8 cellular contexts compared by ENCODE assay signal in the genomic region with DNA sequence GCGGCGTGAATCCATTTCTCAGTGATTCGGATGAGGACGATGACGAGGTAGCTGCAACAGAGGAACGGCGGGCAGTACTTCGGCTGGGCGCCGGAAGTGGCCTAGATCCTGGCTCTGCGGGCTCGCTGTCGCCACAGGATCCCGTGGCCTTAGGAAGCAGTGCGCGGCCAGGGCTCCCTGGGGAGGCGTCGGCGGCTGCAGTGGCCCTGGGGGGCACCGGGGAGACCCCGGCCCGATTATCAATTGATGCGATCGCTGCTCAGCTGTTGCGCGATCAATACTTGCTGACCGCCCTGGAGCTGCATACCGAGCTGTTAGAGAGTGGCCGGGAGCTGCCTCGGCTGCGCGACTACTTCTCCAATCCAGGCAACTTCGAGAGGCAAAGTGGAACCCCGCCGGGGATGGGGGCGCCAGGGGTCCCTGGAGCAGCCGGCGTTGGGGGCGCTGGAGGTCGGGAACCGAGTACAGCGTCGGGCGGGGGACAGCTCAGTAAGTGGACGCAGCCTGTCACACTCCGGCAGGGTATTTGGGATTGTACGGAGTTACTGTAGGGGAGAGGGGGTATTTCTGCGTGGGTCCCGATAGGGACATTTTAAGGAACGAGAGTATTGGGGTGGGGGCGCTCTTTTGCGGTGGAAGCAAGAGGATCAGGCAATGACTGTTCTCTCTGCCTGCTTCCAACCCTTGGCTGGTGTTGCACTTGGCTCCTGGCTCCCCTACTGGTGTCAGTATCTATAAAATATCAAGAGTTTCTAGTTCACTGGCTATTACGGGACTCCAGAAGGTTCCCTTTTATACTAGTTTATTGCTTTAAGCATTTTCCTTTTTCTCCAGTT. TPM values are rescaled to one million over a fixed set of nuclear protein-coding genes. Genes with fewer than 3 reads are reported as not detected.
DNase-seq lines count a peak whose midpoint lies in the region; ATAC-seq, FAIRE-seq and TF ChIP-seq lines count a peak whose summit lies in the region.

No MANE protein-coding gene starts in this region.

- peak overlapping the region; percentile 91 for H2AFZ ChIP-seq in GM12878 (ENCODE audit: control insufficient read depth, low read depth, low read length)

- TF ChIP-seq EP300 in A549 (IDR thresholded peaks at IDR 0.05) (no peak), GM12878 (IDR thresholded peaks at IDR 0.05; ENCODE audit: borderline replicate concordance in 1 of 2, control insufficient read depth in 1 of 2, low read depth in 2 of 2, low read length in 2 of 2) (no peak)

- POLR2A ChIA-PET in A549 (lab: Yijun Ruan, JAX) (interaction anchor here (1.0 to 1.3 kb wide), 4 partner anchors 40 to 339 kb away, joined by 3 to 4 read pairs (median 3); partner anchors contain the start of gene ZCCHC2), GM12878 (lab: Charles Lee) (interaction anchor here (0.6 to 2.1 kb wide), 5 partner anchors 10 to 62 kb away, joined by 3 to 18 read pairs (median 5); no protein-coding TSS in a partner anchor)

- H3K4me2 ChIP-seq in A549 (peak overlapping the region; percentile 95), GM12878 (ENCODE audit: control insufficient read depth, insufficient read depth) (peak overlapping the region; percentile 88)

- peaks cover 28% of the 10 kb centered on the region for H3K4me1 ChIP-seq in A549
- peaks cover 11% of the 10 kb centered on the region for H3K4me1 ChIP-seq in SJSA1 (replicated peaks)
- H3K4me1 ChIP-seq in GM12878 (ENCODE audit: control insufficient read depth, insufficient read depth, low read length), result peaks cover 3% of the 10 kb centered on the region
- peaks cover 26 to 36% of the 10 kb centered on the region in 2 donors for H3K4me1 ChIP-seq in gastrocnemius medialis

- SMC1A ChIA-PET in GM12878 (lab: Charles Lee; ENCODE audit: uncharacterized antibody, unreplicated experiment), result interaction anchor here (1.0 to 3.0 kb wide), 10 partner anchors 7 to 233 kb away, joined by 3 to 35 read pairs (median 5); no protein-coding TSS in a partner anchor

- H3K27me3 ChIP-seq in HL-60 (ENCODE audit: insufficient read depth, poor library complexity, severe bottlenecking), result no peaks in the 10 kb centered on the region
- no peaks in the 10 kb centered on the region for H3K27me3 ChIP-seq in SJSA1 (replicated peaks)
- no peaks in the 10 kb centered on the region for H3K27me3 ChIP-seq in GM12878 (replicated peaks in 1 of 2; ENCODE audit: control insufficient read depth in 2 of 2, insufficient read depth in 2 of 2, low read length in 1 of 2)
- H3K27me3 ChIP-seq in gastrocnemius medialis, result no peaks in the 10 kb centered on the region

- peak in 1 of 2 experiments; percentile 4 for DNase-seq in A549 (ENCODE audit: low read depth in 1 of 2, low spot score in 1 of 2)
- peak in 1 of 2 experiments; percentile 61 for DNase-seq in HL-60 (ENCODE audit: low read depth in 1 of 2, low spot score in 1 of 2)
- DNase-seq in SJSA1 (ENCODE audit: low read depth in 1 of 2, low spot score in 2 of 2), result peak in 1 of 2 experiments; percentile 19
- no peak for DNase-seq in GM12878 (ENCODE audit: low read depth, low spot score)
- DNase-seq in gastrocnemius medialis, result peak in 1 of 2 donors; percentile 4

- H3K9me3 ChIP-seq in A549 (no peaks in the 10 kb centered on the region), SJSA1 (replicated peaks) (no peaks in the 10 kb centered on the region), GM12878 (replicated peaks; ENCODE audit: control insufficient read depth, insufficient read depth, low read length) (peaks cover 6% of the 10 kb centered on the region; the same call in 2 of the 3 replicates), gastrocnemius medialis (no peaks in the 10 kb centered on the region)

- peaks cover 10% of the 10 kb centered on the region for H3K36me3 ChIP-seq in SJSA1
- H3K36me3 ChIP-seq in GM12878 (ENCODE audit: control insufficient read depth in 2 of 2, insufficient read depth in 2 of 2, low read length in 1 of 2), result no peaks in the 10 kb centered on the region
- H3K36me3 ChIP-seq in gastrocnemius medialis, result no peaks in the 10 kb centered on the region

- no TSS peak for BruUV-seq in GM12878 (replicated peaks; lab: Mats Ljungman, UMichigan)

- peaks cover 73% of the 10 kb centered on the region for H3K79me2 ChIP-seq in GM12878 (ENCODE audit: control insufficient read depth, insufficient read depth, low read length)

- H4K20me1 ChIP-seq in GM12878 (ENCODE audit: control insufficient read depth, insufficient read depth), result no peaks in the 10 kb centered on the region

- peak overlapping the region; percentile 90 for H3K9ac ChIP-seq in GM12878 (ENCODE audit: control insufficient read depth, insufficient read depth, low read length)

- TF ChIP-seq RAD21 in A549 (conservative IDR thresholded peaks at IDR 0.05 in 1 of 2, IDR thresholded peaks at IDR 0.05 in 1 of 2) (no peak), GM12878 (IDR thresholded peaks at IDR 0.05; ENCODE audit: insufficient read depth, low read depth, low read length) (no peak)

- in situ Hi-C loops in GM12878 (cut with MboI), result loop anchor here (5.0 kb wide), 1 partner anchor 60 kb away; no protein-coding TSS in a partner anchor
- in situ Hi-C loops in gastrocnemius medialis (cut with MboI; ENCODE audit: low sequenced_read_pairs in 4 of 4), result loop anchor here in 3 of 4 donors (10.0 to 25.0 kb wide), 5 partner anchors 67 to 800 kb away; partner anchors contain the start of gene PHLPP1 (in 1 of the 3)

- FAIRE-seq in A549 (lab: Jason Lieb, UNC), result no peak
- FAIRE-seq in GM12878 (lab: Jason Lieb, UNC), result no peak

- RAD21 ChIA-PET in GM12878 (lab: Charles Lee; ENCODE audit: unreplicated experiment), result interaction anchor here (0.9 to 8.9 kb wide), 4 partner anchors 14 to 235 kb away, joined by 3 to 98 read pairs (median 4); no protein-coding TSS in a partner anchor

- no peak for TF ChIP-seq CTCF in A549 (IDR thresholded peaks at IDR 0.05)
- TF ChIP-seq CTCF in GM12872 (IDR thresholded peaks at IDR 0.05; ENCODE audit: insufficient read depth, low read depth, low read length), result peak; percentile 34; the same call in 2 of the 3 replicates
- TF ChIP-seq CTCF in HL-60 (IDR thresholded peaks at IDR 0.05; ENCODE audit: insufficient read depth, low read length), result no peak
- TF ChIP-seq CTCF in GM12878 (IDR thresholded peaks at IDR 0.05 in 2 of 3, conservative IDR thresholded peaks at IDR 0.05 in 1 of 3; ENCODE audit: control insufficient read depth in 2 of 3, extremely low read depth in 1 of 3, insufficient read depth in 1 of 3, low read depth in 3 of 3, low read length in 3 of 3), result peak in 1 of 3 experiments; percentile 19; a peak in 2 of 6 replicates
- no peak for TF ChIP-seq CTCF in gastrocnemius medialis (IDR thresholded peaks at IDR 0.05 in 4 of 5, conservative IDR thresholded peaks at IDR 0.05 in 1 of 5)

- ATAC-seq in A549 (peak; percentile 47 to 53; a peak in 5 of 6 replicates), GM12878 (peak; percentile 52), gastrocnemius medialis (peak in 1 of 2 donors; percentile 25), HG02885 (IDR thresholded peaks at IDR 0.05; ENCODE audit: poor library complexity, unreplicated experiment) (no peak)

- no peak for TF ChIP-seq POLR2A in A549 (IDR thresholded peaks at IDR 0.05; ENCODE audit: low read length)
- TF ChIP-seq POLR2A in GM12878 (IDR thresholded peaks at IDR 0.05; ENCODE audit: low read depth, low read length), result no peak
- TF ChIP-seq POLR2A in gastrocnemius medialis (IDR thresholded peaks at IDR 0.05), result no peak

- WGBS in A549 (ENCODE audit: missing lambda C conversion rate), result 1% methylated on average over 28 of the region's 53 CpGs
- WGBS in GM12878 (ENCODE audit: insufficient coverage, insufficient replicate concordance, low lambda C conversion rate, missing lambda C conversion rate), result 2% methylated on average over 49 of the region's 53 CpGs

- CTCF ChIA-PET in A549 (lab: Yijun Ruan, JAX) (interaction anchor here (0.7 to 2.4 kb wide), 3 partner anchors 8 to 62 kb away, joined by 3 to 8 read pairs (median 3); no protein-coding TSS in a partner anchor), GM12878 (lab: Yijun Ruan, JAX) (interaction anchor here (0.7 to 11.7 kb wide), 14 partner anchors 8 to 1704 kb away, joined by 3 to 268 read pairs (median 4); no protein-coding TSS in a partner anchor)

- H3K27ac ChIP-seq in A549, result peak overlapping the region; percentile 77 to 88
- peak overlapping the region; percentile 84 for H3K27ac ChIP-seq in HL-60 (replicated peaks)
- peak overlapping the region; percentile 51; the same call in 1 of the 2 replicates for H3K27ac ChIP-seq in SJSA1
- peak overlapping the region; percentile 91 for H3K27ac ChIP-seq in GM12878 (ENCODE audit: control insufficient read depth, insufficient read depth)
- peak overlapping the region; percentile 84 to 90 (median 87) for H3K27ac ChIP-seq in gastrocnemius medialis

- H3K4me3 ChIP-seq in A549, result peak overlapping the region; percentile 96
- peak overlapping the region; percentile 92 for H3K4me3 ChIP-seq in HL-60 (replicated peaks; ENCODE audit: insufficient read depth, low read length)
- peak overlapping the region; percentile 95 for H3K4me3 ChIP-seq in SJSA1
- peak overlapping the region; percentile 99 for H3K4me3 ChIP-seq in GM12878
- peak overlapping the region; percentile 96 for H3K4me3 ChIP-seq in iPS-11a (ENCODE audit: low read depth, low read length)
- H3K4me3 ChIP-seq in gastrocnemius medialis, result peak overlapping the region; percentile 94 to 99 (median 97)

- intact Hi-C loops in GM12878 (cut with micrococcal nuclease; ENCODE audit: unreplicated experiment), result loop anchor here (5.0 to 10.0 kb wide), 3 partner anchors 140 to 797 kb away; partner anchors contain the start of genes TNFRSF11A and ZCCHC2
- intact Hi-C loops in gastrocnemius medialis (cut with DNase I; ENCODE audit: low total_unique reads), result loop anchor here (2.0 to 5.0 kb wide), 4 partner anchors 63 to 1180 kb away; partner anchors contain the start of genes KDSR and ZCCHC2

RNA-seq across cellular contexts. Expression of gene RELCH, which starts 0.7 kb away (rescaled TPM):
- polyA plus RNA-seq in A549 (2011; rRNA removed), result 17.5 and 28.6 TPM in 2 replicates
- 3.5 and 4.6 TPM in 2 replicates for polyA plus RNA-seq in A549 (2012; cell fraction: cytosol; rRNA removed)
- 5.9 and 8.8 TPM in 2 replicates for polyA plus RNA-seq in A549 (2012; cell fraction: nucleus; rRNA removed)
- polyA plus RNA-seq in A549 (2017; fragmentation: RNase III; extraction: RNeasy Plus Mini Kit Qiagen cat#74134 plus additional on column Dnase treatment), result 11.5 to 14.3 TPM (median 13.5 TPM) in 3 replicates
- 33.5 and 54.8 TPM in 2 replicates for polyA minus RNA-seq in A549 (2011; rRNA and poly(A)+ RNA removed)
- total RNA-seq in SJSA1 (2014; rRNA removed; shearing (Covaris generic)), result 17.5 and 19.4 TPM in 2 replicates
- 177 and 180 TPM in 2 replicates for total RNA-seq in GM12878 (2013; cell fraction: nucleolus; rRNA removed)
- 23.4 and 26.1 TPM in 2 replicates for total RNA-seq in GM12878 (2014; rRNA removed)
- total RNA-seq in GM12878 (2014; rRNA removed; fragmentation: Illumina TruSeq; extraction: Trizol), result 23.6 and 28.6 TPM in 2 replicates
- total RNA-seq in GM12878 (2021), result 20.3 and 21.3 TPM in 2 replicates
- polyA plus RNA-seq in GM12878 (2011; ENCODE audit: low read depth), result 4.8 TPM
- 20.4 and 25.2 TPM in 2 replicates for polyA plus RNA-seq in GM12878 (2011; rRNA removed)
- 6.6 and 7.7 TPM in 2 replicates for polyA plus RNA-seq in GM12878 (2011; cell fraction: cytosol; rRNA removed)
- 51.0 and 53.4 TPM in 2 replicates for polyA plus RNA-seq in GM12878 (2011; cell fraction: nucleus; rRNA removed)
- polyA plus RNA-seq in GM12878 (2012), result 6.5 and 11.8 TPM in 2 replicates
- polyA plus RNA-seq in GM12878 (2014; fragmentation: Illumina TruSeq; extraction: Trizol), result 17.2 and 21.0 TPM in 2 replicates
- 1 to 10 TPM; 3.1 to 3.4 TPM for polyA plus RNA-seq in GM12878 (2014; fragmentation: Nextera tagmentation; extraction: Ambion mirVana)
- 11.2 and 11.8 TPM in 2 replicates for polyA plus RNA-seq in GM12878 (2014; rRNA removed)
- 10 to 100 TPM; 10.4 to 11.7 TPM for polyA plus RNA-seq in GM12878 (2016; fragmentation: Nextera tagmentation; extraction: Ambion mirVana)
- 82.0 and 127 TPM in 2 replicates for polyA minus RNA-seq in GM12878 (2011; rRNA and poly(A)+ RNA removed)
- polyA minus RNA-seq in GM12878 (2011; cell fraction: cytosol; rRNA and poly(A)+ RNA removed), result 12.0 and 16.3 TPM in 2 replicates
- 126 and 138 TPM in 2 replicates for polyA minus RNA-seq in GM12878 (2011; cell fraction: nucleus; rRNA and poly(A)+ RNA removed)
- 10 to 100 TPM in 3 of 4 donors, 1 to 10 TPM in 1; 8.4 to 16.8 (median 12.6) TPM for total RNA-seq in gastrocnemius medialis

RNA-seq across cellular contexts. Expression of gene PIGN, which starts 0.9 kb away (rescaled TPM):
- polyA plus RNA-seq in A549 (2011; rRNA removed), result 27.6 and 37.0 TPM in 2 replicates
- polyA plus RNA-seq in A549 (2012; cell fraction: cytosol; rRNA removed), result 4.6 and 4.7 TPM in 2 replicates
- polyA plus RNA-seq in A549 (2012; cell fraction: nucleus; rRNA removed), result 2.2 and 4.5 TPM in 2 replicates
- polyA plus RNA-seq in A549 (2017; fragmentation: RNase III; extraction: RNeasy Plus Mini Kit Qiagen cat#74134 plus additional on column Dnase treatment), result 12.9 to 13.6 TPM (median 13.0 TPM) in 3 replicates
- polyA minus RNA-seq in A549 (2011; rRNA and poly(A)+ RNA removed), result 38.8 and 50.4 TPM in 2 replicates
- total RNA-seq in SJSA1 (2014; rRNA removed; shearing (Covaris generic)), result 35.3 and 36.4 TPM in 2 replicates
- 180 and 206 TPM in 2 replicates for total RNA-seq in GM12878 (2013; cell fraction: nucleolus; rRNA removed)
- 17.7 and 21.9 TPM in 2 replicates for total RNA-seq in GM12878 (2014; rRNA removed)
- 20.0 and 23.4 TPM in 2 replicates for total RNA-seq in GM12878 (2014; rRNA removed; fragmentation: Illumina TruSeq; extraction: Trizol)
- 19.7 and 22.5 TPM in 2 replicates for total RNA-seq in GM12878 (2021)
- 5.0 TPM for polyA plus RNA-seq in GM12878 (2011; ENCODE audit: low read depth)
- polyA plus RNA-seq in GM12878 (2011; rRNA removed), result 25.4 and 36.0 TPM in 2 replicates
- polyA plus RNA-seq in GM12878 (2011; cell fraction: cytosol; rRNA removed), result 5.4 and 8.0 TPM in 2 replicates
- 11.5 and 14.3 TPM in 2 replicates for polyA plus RNA-seq in GM12878 (2011; cell fraction: nucleus; rRNA removed)
- 6.3 and 8.1 TPM in 2 replicates for polyA plus RNA-seq in GM12878 (2012)
- 10.0 and 11.2 TPM in 2 replicates for polyA plus RNA-seq in GM12878 (2014; fragmentation: Illumina TruSeq; extraction: Trizol)
- polyA plus RNA-seq in GM12878 (2014; fragmentation: Nextera tagmentation; extraction: Ambion mirVana), result 10 to 100 TPM in 1 of 2 experiments, 1 to 10 TPM in 1; 6.9 to 12.3 TPM
- polyA plus RNA-seq in GM12878 (2014; rRNA removed), result 7.7 and 8.0 TPM in 2 replicates
- 10 to 100 TPM; 22.6 to 23.3 TPM for polyA plus RNA-seq in GM12878 (2016; fragmentation: Nextera tagmentation; extraction: Ambion mirVana)
- polyA minus RNA-seq in GM12878 (2011; rRNA and poly(A)+ RNA removed), result 65.1 and 93.8 TPM in 2 replicates
- polyA minus RNA-seq in GM12878 (2011; cell fraction: cytosol; rRNA and poly(A)+ RNA removed), result 9.5 and 11.6 TPM in 2 replicates
- polyA minus RNA-seq in GM12878 (2011; cell fraction: nucleus; rRNA and poly(A)+ RNA removed), result 46.2 and 87.0 TPM in 2 replicates
- 10 to 100 TPM; 10.7 to 18.7 (median 14.8) TPM for total RNA-seq in gastrocnemius medialis
